In genomic region chr15:69092159-69092558, GRCh38 we compare ENCODE assay signal across 12 cellular contexts.
DNase-seq lines count a peak whose midpoint lies in the region; ATAC-seq, FAIRE-seq and TF ChIP-seq lines count a peak whose summit lies in the region.
"Had no signal": no experiment of that assay in that cellular context is flagged by ENCODE, and none has a peak within 500 bp of the region (broad histone marks: within the 10 kb centered on the region; RNA-seq: fewer than 3 reads in every experiment).

No MANE protein-coding gene starts in this region.

- no peak overlapping the region for H2AFZ ChIP-seq in keratinocyte (ENCODE audit: control insufficient read depth, low read length)

- H3K27me3 ChIP-seq in keratinocyte (ENCODE audit: control insufficient read depth, extremely low read depth, insufficient read depth, low read length), result peaks cover 26% of the 10 kb centered on the region

- dilution Hi-C loops in keratinocyte (cut with MboI; ENCODE audit: extremely low pct_ligation_motif_present, low sequenced_read_pairs), result no loop called here

- FAIRE-seq in keratinocyte (lab: Jason Lieb, UNC), result peak; percentile 84

- H3K4me2 ChIP-seq in keratinocyte (ENCODE audit: control insufficient read depth, extremely low read depth, insufficient read depth, low read depth, low read length), result peak overlapping the region; percentile 42

- no peak overlapping the region for H3K27ac Mint-ChIP-seq in endothelial cell (ENCODE audit: unreplicated experiment)
- H3K27ac Mint-ChIP-seq: activated naive CD8-positive, alpha-beta T cell treated with anti-CD3 and anti-CD28 coated beads, Interleukin-2, amount 10 ng/mL, durations not matched to agents 7 days and 5 days had no signal

- no peaks in the 10 kb centered on the region for H3K9me1 ChIP-seq in keratinocyte (ENCODE audit: control insufficient read depth, extremely low read depth, insufficient read depth, low read length)

- no peaks in the 10 kb centered on the region for H4K20me1 ChIP-seq in keratinocyte (ENCODE audit: control insufficient read depth, extremely low read depth, insufficient read depth, low read length)

- H3K4me3 ChIP-seq in keratinocyte (ENCODE audit: control insufficient read depth in 2 of 3, extremely low read depth in 1 of 3, insufficient read depth in 2 of 3, low read depth in 1 of 3, low read length in 3 of 3), result no peak overlapping the region

- ATAC-seq in HG02642 (IDR thresholded peaks at IDR 0.05; ENCODE audit: poor library complexity, unreplicated experiment) (no peak), GM18520 (IDR thresholded peaks at IDR 0.05; ENCODE audit: unreplicated experiment) (no peak)

- peak overlapping the region; percentile 47 for H3K27ac ChIP-seq in keratinocyte (ENCODE audit: control insufficient read depth, insufficient read depth, low read length)

- no peaks in the 10 kb centered on the region for H3K9me3 Mint-ChIP-seq in endothelial cell (ENCODE audit: unreplicated experiment)
- H3K9me3 Mint-ChIP-seq: activated naive CD8-positive, alpha-beta T cell treated with anti-CD3 and anti-CD28 coated beads, Interleukin-2, amount 10 ng/mL, durations not matched to agents 7 days and 5 days had no signal

- H3K9me3 ChIP-seq in keratinocyte (ENCODE audit: control insufficient read depth, low read depth, low read length), result no peaks in the 10 kb centered on the region

- H3K79me2 ChIP-seq in keratinocyte (ENCODE audit: control insufficient read depth, insufficient read depth, low read length), result no peaks in the 10 kb centered on the region

- H3K36me3 ChIP-seq in keratinocyte (ENCODE audit: control insufficient read depth in 2 of 2, extremely low read depth in 1 of 2, insufficient read depth in 2 of 2, low read length in 2 of 2), result no peaks in the 10 kb centered on the region

- peaks cover 26% of the 10 kb centered on the region for H3K4me1 ChIP-seq in keratinocyte (ENCODE audit: control insufficient read depth, extremely low read depth, insufficient read depth, low read length)

- TF ChIP-seq CTCF in keratinocyte (optimal IDR thresholded peaks at IDR 0.05 in 1 of 3, IDR thresholded peaks at IDR 0.05 in 1 of 3, conservative IDR thresholded peaks at IDR 0.05 in 1 of 3; ENCODE audit: extremely low read depth in 1 of 3, insufficient read depth in 2 of 3, low read length in 3 of 3) (no peak), endothelial cell (IDR thresholded peaks at IDR 0.05; ENCODE audit: unreplicated experiment) (no peak)

- H3K27me3 Mint-ChIP-seq in endothelial cell (ENCODE audit: unreplicated experiment), result peaks cover 7% of the 10 kb centered on the region

- no peak overlapping the region for H3K4me3 Mint-ChIP-seq in endothelial cell (ENCODE audit: unreplicated experiment)
- H3K4me3 Mint-ChIP-seq: activated naive CD8-positive, alpha-beta T cell treated with anti-CD3 and anti-CD28 coated beads, Interleukin-2, amount 10 ng/mL, durations not matched to agents 7 days and 5 days had no signal

- H3K9ac ChIP-seq in keratinocyte (ENCODE audit: control insufficient read depth, extremely low read depth, insufficient read depth, low read length), result no peak overlapping the region

- DNase-seq in ELR (ENCODE audit: low read depth) (peak; percentile 88), OCI-M1 (lab: John Stamatoyannopoulos, UW) (peak; percentile 10), brain pericyte (ENCODE audit: low read depth, low spot score) (peak; percentile 29), keratinocyte (ENCODE audit: low read depth, low spot score) (no peak), DMS79 (lab: John Stamatoyannopoulos, UW) (no peak), endothelial cell (ENCODE audit: low spot score) (no peak)
- DNase-seq: activated CD8-positive, alpha-beta memory T cell treated with anti-CD3 and anti-CD28 coated beads, Interleukin-2, amount 50 U/mL, for 4 hours; activated naive CD8-positive, alpha-beta T cell treated with anti-CD3 and anti-CD28 coated beads, Interleukin-2, amount 10 ng/mL, durations not matched to agents 7 days and 5 days; hippocampal formation; RPMI8226 had no signal

- H3K36me3 Mint-ChIP-seq in endothelial cell (ENCODE audit: low read depth, unreplicated experiment), result no peaks in the 10 kb centered on the region
- H3K36me3 Mint-ChIP-seq: activated naive CD8-positive, alpha-beta T cell treated with anti-CD3 and anti-CD28 coated beads, Interleukin-2, amount 10 ng/mL, durations not matched to agents 7 days and 5 days had no signal

- peaks cover 24% of the 10 kb centered on the region for H3K4me1 Mint-ChIP-seq in endothelial cell (ENCODE audit: unreplicated experiment)
- H3K4me1 Mint-ChIP-seq: activated naive CD8-positive, alpha-beta T cell treated with anti-CD3 and anti-CD28 coated beads, Interleukin-2, amount 10 ng/mL, durations not matched to agents 7 days and 5 days had no signal

Comparison
In these comparisons a context has a peak if more than half of its experiments do, and no peak if none do; other contexts are left out.
1. DNase-seq: peak in ELR (single experiment), OCI-M1 (single experiment) and brain pericyte (single experiment); none in keratinocyte (single experiment), DMS79 (single experiment) and endothelial cell (single experiment).